ENCODE assay signal across 1 cellular context in the genomic region with DNA sequence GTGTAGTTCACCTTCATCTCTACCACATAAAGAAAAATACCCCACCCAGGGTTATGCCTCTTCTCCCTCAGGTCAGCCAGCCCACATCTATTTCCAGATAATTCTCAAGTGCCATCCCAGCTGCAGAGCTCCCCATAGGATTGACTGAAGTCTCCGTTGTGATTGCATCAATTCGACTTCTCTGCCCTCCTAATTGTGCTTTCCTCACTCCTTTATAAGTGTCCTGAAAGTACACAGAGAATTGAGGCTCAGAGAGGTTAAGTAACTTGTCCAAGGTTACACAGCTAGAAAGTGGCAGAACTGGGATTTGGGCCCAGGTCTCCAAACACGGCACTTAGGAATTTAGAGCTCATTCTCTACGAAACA.
TF ChIP-seq lines count a peak whose summit lies in the region.

No MANE protein-coding gene starts in this region.

TF ChIP-seq in GM23338, 12 proteins besides CTCF, POLR2A, EP300 and RAD21 (continued from another document):
- TF ChIP-seq, protein P1, sequence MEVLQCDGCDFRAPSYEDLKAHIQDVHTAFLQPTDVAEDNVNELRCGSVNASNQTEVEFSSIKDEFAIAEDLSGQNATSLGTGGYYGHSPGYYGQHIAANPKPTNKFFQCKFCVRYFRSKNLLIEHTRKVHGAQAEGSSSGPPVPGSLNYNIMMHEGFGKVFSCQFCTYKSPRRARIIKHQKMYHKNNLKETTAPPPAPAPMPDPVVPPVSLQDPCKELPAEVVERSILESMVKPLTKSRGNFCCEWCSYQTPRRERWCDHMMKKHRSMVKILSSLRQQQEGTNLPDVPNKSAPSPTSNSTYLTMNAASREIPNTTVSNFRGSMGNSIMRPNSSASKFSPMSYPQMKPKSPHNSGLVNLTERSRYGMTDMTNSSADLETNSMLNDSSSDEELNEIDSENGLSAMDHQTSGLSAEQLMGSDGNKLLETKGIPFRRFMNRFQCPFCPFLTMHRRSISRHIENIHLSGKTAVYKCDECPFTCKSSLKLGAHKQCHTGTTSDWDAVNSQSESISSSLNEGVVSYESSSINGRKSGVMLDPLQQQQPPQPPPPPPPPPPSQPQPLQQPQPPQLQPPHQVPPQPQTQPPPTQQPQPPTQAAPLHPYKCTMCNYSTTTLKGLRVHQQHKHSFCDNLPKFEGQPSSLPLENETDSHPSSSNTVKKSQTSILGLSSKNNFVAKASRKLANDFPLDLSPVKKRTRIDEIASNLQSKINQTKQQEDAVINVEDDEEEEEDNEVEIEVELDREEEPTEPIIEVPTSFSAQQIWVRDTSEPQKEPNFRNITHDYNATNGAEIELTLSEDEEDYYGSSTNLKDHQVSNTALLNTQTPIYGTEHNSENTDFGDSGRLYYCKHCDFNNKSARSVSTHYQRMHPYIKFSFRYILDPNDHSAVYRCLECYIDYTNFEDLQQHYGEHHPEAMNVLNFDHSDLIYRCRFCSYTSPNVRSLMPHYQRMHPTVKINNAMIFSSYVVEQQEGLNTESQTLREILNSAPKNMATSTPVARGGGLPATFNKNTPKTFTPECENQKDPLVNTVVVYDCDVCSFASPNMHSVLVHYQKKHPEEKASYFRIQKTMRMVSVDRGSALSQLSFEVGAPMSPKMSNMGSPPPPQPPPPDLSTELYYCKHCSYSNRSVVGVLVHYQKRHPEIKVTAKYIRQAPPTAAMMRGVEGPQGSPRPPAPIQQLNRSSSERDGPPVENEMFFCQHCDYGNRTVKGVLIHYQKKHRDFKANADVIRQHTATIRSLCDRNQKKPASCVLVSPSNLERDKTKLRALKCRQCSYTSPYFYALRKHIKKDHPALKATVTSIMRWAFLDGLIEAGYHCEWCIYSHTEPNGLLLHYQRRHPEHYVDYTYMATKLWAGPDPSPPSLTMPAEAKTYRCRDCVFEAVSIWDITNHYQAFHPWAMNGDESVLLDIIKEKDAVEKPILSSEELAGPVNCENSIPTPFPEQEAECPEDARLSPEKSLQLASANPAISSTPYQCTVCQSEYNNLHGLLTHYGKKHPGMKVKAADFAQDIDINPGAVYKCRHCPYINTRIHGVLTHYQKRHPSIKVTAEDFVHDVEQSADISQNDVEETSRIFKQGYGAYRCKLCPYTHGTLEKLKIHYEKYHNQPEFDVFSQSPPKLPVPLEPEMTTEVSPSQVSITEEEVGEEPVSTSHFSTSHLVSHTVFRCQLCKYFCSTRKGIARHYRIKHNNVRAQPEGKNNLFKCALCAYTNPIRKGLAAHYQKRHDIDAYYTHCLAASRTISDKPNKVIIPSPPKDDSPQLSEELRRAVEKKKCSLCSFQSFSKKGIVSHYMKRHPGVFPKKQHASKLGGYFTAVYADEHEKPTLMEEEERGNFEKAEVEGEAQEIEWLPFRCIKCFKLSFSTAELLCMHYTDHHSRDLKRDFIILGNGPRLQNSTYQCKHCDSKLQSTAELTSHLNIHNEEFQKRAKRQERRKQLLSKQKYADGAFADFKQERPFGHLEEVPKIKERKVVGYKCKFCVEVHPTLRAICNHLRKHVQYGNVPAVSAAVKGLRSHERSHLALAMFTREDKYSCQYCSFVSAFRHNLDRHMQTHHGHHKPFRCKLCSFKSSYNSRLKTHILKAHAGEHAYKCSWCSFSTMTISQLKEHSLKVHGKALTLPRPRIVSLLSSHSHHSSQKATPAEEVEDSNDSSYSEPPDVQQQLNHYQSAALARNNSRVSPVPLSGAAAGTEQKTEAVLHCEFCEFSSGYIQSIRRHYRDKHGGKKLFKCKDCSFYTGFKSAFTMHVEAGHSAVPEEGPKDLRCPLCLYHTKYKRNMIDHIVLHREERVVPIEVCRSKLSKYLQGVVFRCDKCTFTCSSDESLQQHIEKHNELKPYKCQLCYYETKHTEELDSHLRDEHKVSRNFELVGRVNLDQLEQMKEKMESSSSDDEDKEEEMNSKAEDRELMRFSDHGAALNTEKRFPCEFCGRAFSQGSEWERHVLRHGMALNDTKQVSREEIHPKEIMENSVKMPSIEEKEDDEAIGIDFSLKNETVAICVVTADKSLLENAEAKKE (CRISPR knock-in tag; IDR thresholded peaks at IDR 0.05) = no peak
- TF ChIP-seq POLR2AphosphoS5 (IDR thresholded peaks at IDR 0.05; ENCODE audit: low read depth) (no peak), CREB1 (CRISPR knock-in tag; IDR thresholded peaks at IDR 0.05; ENCODE audit: low read depth) (no peak), EZH2 (IDR thresholded peaks at IDR 0.05; ENCODE audit: low read depth, unreplicated experiment) (no peak), EZH2phosphoT487 (IDR thresholded peaks at IDR 0.05; ENCODE audit: unreplicated experiment) (no peak)
TF ChIP-seq in GM23338: peak in this region for 0.
